8 cellular contexts compared by ENCODE assay signal in genomic region chr17:33674685-33675084, GRCh38.
DNase-seq lines count a peak whose midpoint lies in the region; ATAC-seq and TF ChIP-seq lines count a peak whose summit lies in the region.

No MANE protein-coding gene starts in this region.

- H3K4me1 ChIP-seq in OCI-LY3 (ENCODE audit: low read length) (no peaks in the 10 kb centered on the region), cardiac muscle cell (ENCODE audit: low read depth) (no peaks in the 10 kb centered on the region), prostate gland (replicated peaks) (no peaks in the 10 kb centered on the region)

- H2AFZ ChIP-seq in OCI-LY3 (ENCODE audit: low read depth, low read length): no peak overlapping the region

- H3K27ac Mint-ChIP-seq in HFFc6: no peak overlapping the region

- H3K27me3 ChIP-seq in OCI-LY3 (ENCODE audit: low read depth, low read length): peaks cover 29% of the 10 kb centered on the region
- peaks cover 7% of the 10 kb centered on the region for H3K27me3 ChIP-seq in cardiac muscle cell
- H3K27me3 ChIP-seq in prostate gland (replicated peaks; ENCODE audit: insufficient read depth): no peaks in the 10 kb centered on the region

- 28% methylated on average over 8 of the region's 8 CpGs for WGBS in prostate gland

- H3K36me3 Mint-ChIP-seq in HFFc6 (ENCODE audit: low read depth): no peaks in the 10 kb centered on the region

- DNase-seq in DMS53 treated with DMSO at 0.1 percent for 48 hours (lab: John Stamatoyannopoulos, UW; ENCODE audit: unreplicated experiment) (peak; percentile 0), HFFc6 (peak; percentile 35), cardiac muscle cell (ENCODE audit: low read depth in 1 of 2, low spot score in 1 of 2) (peak; percentile 63 to 68), prostate gland (ENCODE audit: low spot score) (peak; percentile 38), cortex of kidney (lab: John Stamatoyannopoulos, UW) (no peak)
- peak; percentile 24 for DNase-seq in activated naive CD4-positive, alpha-beta T cell treated with anti-CD3 and anti-CD28 coated beads, Interleukin-2, amount 50 U/mL, for 16 hours

- no peak overlapping the region for H3K4me2 ChIP-seq in OCI-LY3 (ENCODE audit: low read length)

- H3K9ac ChIP-seq in OCI-LY3 (ENCODE audit: low read length): no peak overlapping the region

- peak; percentile 73 for TF ChIP-seq CTCF in HFFc6 (IDR thresholded peaks at IDR 0.05)
- TF ChIP-seq CTCF in OCI-LY3 (IDR thresholded peaks at IDR 0.05; ENCODE audit: low read depth, low read length): peak; percentile 62
- peak; percentile 77 for TF ChIP-seq CTCF in cardiac muscle cell (IDR thresholded peaks at IDR 0.05; ENCODE audit: low read depth, low read length)
- TF ChIP-seq CTCF in prostate gland (IDR thresholded peaks at IDR 0.05): peak in 3 of 4 experiments; percentile 63 to 68 (median 63)

- no peaks in the 10 kb centered on the region for H3K36me3 ChIP-seq in OCI-LY3 (replicated peaks; ENCODE audit: low read depth, low read length)
- no peaks in the 10 kb centered on the region for H3K36me3 ChIP-seq in cardiac muscle cell
- H3K36me3 ChIP-seq in prostate gland: no peaks in the 10 kb centered on the region

- H3K9me3 ChIP-seq in OCI-LY3 (ENCODE audit: insufficient read depth, low read length) (no peaks in the 10 kb centered on the region), cardiac muscle cell (ENCODE audit: low read depth) (no peaks in the 10 kb centered on the region), prostate gland (no peaks in the 10 kb centered on the region)

- H3K4me3 ChIP-seq in OCI-LY3 (ENCODE audit: low read length) (no peak overlapping the region), cardiac muscle cell (no peak overlapping the region), prostate gland (no peak overlapping the region)

- no peak overlapping the region for H3K4me3 Mint-ChIP-seq in HFFc6

- H3K27me3 Mint-ChIP-seq in HFFc6 (ENCODE audit: insufficient read depth): no peaks in the 10 kb centered on the region; the same call in 1 of the 2 replicates

- intact Hi-C loops in prostate gland (cut with DNase I): no loop called here

- no peaks in the 10 kb centered on the region for H4K20me1 ChIP-seq in OCI-LY3 (ENCODE audit: insufficient read depth, low read length)

- H3K4me1 Mint-ChIP-seq in HFFc6 (ENCODE audit: low read depth): no peaks in the 10 kb centered on the region

- H3K27ac ChIP-seq in OCI-LY3 (ENCODE audit: low read length) (no peak overlapping the region), cardiac muscle cell (no peak overlapping the region), prostate gland (no peak overlapping the region)

- ATAC-seq in HG02885 (IDR thresholded peaks at IDR 0.05; ENCODE audit: poor library complexity, unreplicated experiment): no peak

- no peaks in the 10 kb centered on the region for H3K79me2 ChIP-seq in OCI-LY3 (ENCODE audit: low read length)

- H3K9me3 Mint-ChIP-seq in HFFc6: peaks cover 32% of the 10 kb centered on the region

- no peak for TF ChIP-seq POLR2A in prostate gland (IDR thresholded peaks at IDR 0.05)
